14 cellular contexts compared by ENCODE assay signal in genomic region chr1:229597877-229598276, GRCh38. TPM values are rescaled to one million over a fixed set of nuclear protein-coding genes. Genes with fewer than 3 reads are reported as not detected.
A peak's percentile ranks its signal among the peaks of the same experiment; 100 is the strongest.
DNase-seq lines count a peak whose midpoint lies in the region; ATAC-seq and TF ChIP-seq lines count a peak whose summit lies in the region.
"Had no signal": no experiment of that assay in that cellular context is flagged by ENCODE, and none has a peak within 500 bp of the region (broad histone marks: within the 10 kb centered on the region; RNA-seq: fewer than 3 reads in every experiment).

No MANE protein-coding gene starts in this region.

- TF ChIP-seq EP300 in stomach (IDR thresholded peaks at IDR 0.05) (no peak), SK-N-SH (IDR thresholded peaks at IDR 0.05; ENCODE audit: borderline replicate concordance in 1 of 2, low read depth in 1 of 2, low read length in 1 of 2) (no peak)

- peaks cover 32% of the 10 kb centered on the region for H3F3A ChIP-seq in GM23248 (ENCODE audit: insufficient read depth)
- H3F3A ChIP-seq in SK-N-SH (replicated peaks; ENCODE audit: insufficient read depth) = peaks cover 20% of the 10 kb centered on the region

- TF ChIP-seq POLR2A in stomach (IDR thresholded peaks at IDR 0.05) = no peak

- H3K27ac ChIP-seq in GM23248 = peak overlapping the region; percentile 95
- peak overlapping the region; percentile 75 for H3K27ac ChIP-seq in cingulate gyrus (ENCODE audit: low read depth, low read length)
- H3K27ac ChIP-seq in left lung = peak overlapping the region; percentile 47 to 73
- H3K27ac ChIP-seq in stomach = peak overlapping the region in 4 of 5 donors; percentile 62 to 86 (median 76)
- no peak overlapping the region for H3K27ac ChIP-seq in hepatocyte
- peak overlapping the region in 1 of 2 experiments; percentile 74; a peak in 2 of 4 replicates for H3K27ac ChIP-seq in SK-N-SH (ENCODE audit: low read depth in 2 of 2, low read length in 1 of 2)
- H3K27ac ChIP-seq: C4-2B, neural progenitor cell had no signal

- no peak for TF ChIP-seq RAD21 in SK-N-SH (IDR thresholded peaks at IDR 0.05; ENCODE audit: low read length)

- CTCF ChIA-PET in SK-N-SH (lab: Yijun Ruan, JAX) = interaction anchor here (1.0 kb wide), 1 partner anchor 9 kb away, joined by 3 read pairs; no protein-coding TSS in a partner anchor

- H3K4me3 ChIP-seq in GM23248 = peak overlapping the region; percentile 23
- no peak overlapping the region for H3K4me3 ChIP-seq in left lung
- H3K4me3 ChIP-seq in stomach = no peak overlapping the region
- no peak overlapping the region for H3K4me3 ChIP-seq in hepatocyte
- no peak overlapping the region for H3K4me3 ChIP-seq in SK-N-SH (ENCODE audit: low read depth in 2 of 2, low read length in 1 of 2)
- H3K4me3 ChIP-seq: neural progenitor cell had no signal

- H3K4me1 ChIP-seq in GM23248 (ENCODE audit: insufficient read depth) (peaks cover 28% of the 10 kb centered on the region), left lung (peaks cover 4 to 12% of the 10 kb centered on the region in 2 donors), stomach (peaks cover 0 to 35% (median 17%) of the 10 kb centered on the region in 4 donors), hepatocyte (ENCODE audit: insufficient read depth) (no peaks in the 10 kb centered on the region), SK-N-SH (ENCODE audit: control insufficient read depth in 1 of 2, insufficient read depth in 2 of 2, low read depth in 1 of 2, low read length in 1 of 2) (peaks cover 0 to 2% of the 10 kb centered on the region in 2 experiments; a peak in 2 of 4 replicates)
- H3K4me1 ChIP-seq: neural progenitor cell had no signal

- DNase-seq in GM23248 = peak; percentile 74
- DNase-seq in left lung = no peak
- DNase-seq in stomach = no peak
- no peak for DNase-seq in nephron progenitor cell
- DNase-seq in NCI-H2227 (lab: John Stamatoyannopoulos, UW; ENCODE audit: unreplicated experiment) = no peak
- DNase-seq in hepatocyte (ENCODE audit: low spot score) = no peak
- DNase-seq in SK-N-SH = no peak
- DNase-seq: activated naive CD8-positive, alpha-beta T cell treated with anti-CD3 and anti-CD28 coated beads, Interleukin-2, amount 50 U/mL, for 24 hours; activated T-cell treated with anti-CD3 and anti-CD28 coated beads for 4 hours; glutamatergic neuron had no signal

- peaks cover 6% of the 10 kb centered on the region for H3K4me1 Mint-ChIP-seq in nephron progenitor cell
- H3K4me1 Mint-ChIP-seq: neural progenitor cell had no signal

- peak overlapping the region; percentile 64 for H3K4me2 ChIP-seq in GM23248 (ENCODE audit: unreplicated experiment)
- no peak overlapping the region for H3K4me2 ChIP-seq in hepatocyte
- no peak overlapping the region for H3K4me2 ChIP-seq in SK-N-SH
- H3K4me2 ChIP-seq: neural progenitor cell had no signal

- H3K9me2 ChIP-seq in GM23248 (ENCODE audit: insufficient read depth) (no peaks in the 10 kb centered on the region), hepatocyte (replicated peaks; ENCODE audit: insufficient read depth) (no peaks in the 10 kb centered on the region), SK-N-SH (no peaks in the 10 kb centered on the region)

- peaks cover 49% of the 10 kb centered on the region for H3K36me3 Mint-ChIP-seq in nephron progenitor cell (ENCODE audit: low read depth)

- H2AFZ ChIP-seq in GM23248 = no peak overlapping the region
- no peak overlapping the region for H2AFZ ChIP-seq in hepatocyte
- no peak overlapping the region for H2AFZ ChIP-seq in SK-N-SH (ENCODE audit: low read depth)
- H2AFZ ChIP-seq: neural progenitor cell had no signal

- H3K9me3 ChIP-seq in GM23248 (ENCODE audit: low read depth) (no peaks in the 10 kb centered on the region), left lung (no peaks in the 10 kb centered on the region), stomach (no peaks in the 10 kb centered on the region), hepatocyte (ENCODE audit: low read depth) (no peaks in the 10 kb centered on the region), SK-N-SH (no peaks in the 10 kb centered on the region)

- peak overlapping the region; percentile 65 for H3K9ac ChIP-seq in GM23248
- no peak overlapping the region for H3K9ac ChIP-seq in SK-N-SH
- H3K9ac ChIP-seq: neural progenitor cell had no signal

- no peak for ATAC-seq in left lung
- ATAC-seq: activated CD4-positive, CD25-positive, alpha-beta regulatory T cell treated with anti-CD3 and anti-CD28 coated beads, Interleukin-2, amount 50 U/mL, for 24 hours; activated naive CD8-positive, alpha-beta T cell treated with anti-CD3 and anti-CD28 coated beads, Interleukin-2, amount 50 U/mL, for 24 hours had no signal

- intact Hi-C loops in left lung (cut with DNase I) (no loop called here), stomach (cut with DNase I; ENCODE audit: low total_unique reads) (no loop called here)

- H3K27me3 ChIP-seq in GM23248 (replicated peaks; ENCODE audit: insufficient read depth) (no peaks in the 10 kb centered on the region), left lung (no peaks in the 10 kb centered on the region), stomach (no peaks in the 10 kb centered on the region), hepatocyte (no peaks in the 10 kb centered on the region), SK-N-SH (ENCODE audit: insufficient read depth) (no peaks in the 10 kb centered on the region)
- H3K27me3 ChIP-seq: neural progenitor cell had no signal

- TF ChIP-seq CTCF in left lung (IDR thresholded peaks at IDR 0.05) (no peak), stomach (IDR thresholded peaks at IDR 0.05) (no peak), nephron progenitor cell (IDR thresholded peaks at IDR 0.05) (no peak), hepatocyte (IDR thresholded peaks at IDR 0.05; ENCODE audit: poor library complexity) (no peak), SK-N-SH (IDR thresholded peaks at IDR 0.05) (no peak)

- no peaks in the 10 kb centered on the region for H3K9me3 Mint-ChIP-seq in nephron progenitor cell
- H3K9me3 Mint-ChIP-seq: activated naive CD8-positive, alpha-beta T cell treated with anti-CD3 and anti-CD28 coated beads, Interleukin-2, amount 50 U/mL, for 24 hours; neural progenitor cell had no signal

- H4K20me1 ChIP-seq in GM23248 (ENCODE audit: insufficient read depth) = no peaks in the 10 kb centered on the region
- no peaks in the 10 kb centered on the region for H4K20me1 ChIP-seq in hepatocyte (ENCODE audit: insufficient read depth, poor library complexity, severe bottlenecking)
- H4K20me1 ChIP-seq in SK-N-SH (ENCODE audit: insufficient read depth) = 0 out of 2 replicates have a peak, but pooled peaks cover 3% of the 10 kb centered on the region

- peaks cover 83% of the 10 kb centered on the region for H3K79me2 ChIP-seq in GM23248 (ENCODE audit: insufficient read depth)
- peaks cover 4% of the 10 kb centered on the region for H3K79me2 ChIP-seq in hepatocyte
- peaks cover 52% of the 10 kb centered on the region for H3K79me2 ChIP-seq in SK-N-SH (ENCODE audit: insufficient read depth)

- POLR2A ChIA-PET in SK-N-SH (lab: Yijun Ruan, JAX) = no interaction called here

- no peak overlapping the region for H3K27ac Mint-ChIP-seq in nephron progenitor cell
- H3K27ac Mint-ChIP-seq: activated naive CD8-positive, alpha-beta T cell treated with anti-CD3 and anti-CD28 coated beads, Interleukin-2, amount 50 U/mL, for 24 hours; neural progenitor cell had no signal

- in situ Hi-C loops in GM23248 (cut with MboI) = no loop called here

- peaks cover 4% of the 10 kb centered on the region for H3K27me3 Mint-ChIP-seq in nephron progenitor cell (ENCODE audit: low read depth, poor library complexity)
- H3K27me3 Mint-ChIP-seq: activated naive CD8-positive, alpha-beta T cell treated with anti-CD3 and anti-CD28 coated beads, Interleukin-2, amount 50 U/mL, for 24 hours had no signal

- no peak overlapping the region for H3K4me3 Mint-ChIP-seq in nephron progenitor cell
- H3K4me3 Mint-ChIP-seq: activated naive CD8-positive, alpha-beta T cell treated with anti-CD3 and anti-CD28 coated beads, Interleukin-2, amount 50 U/mL, for 24 hours; neural progenitor cell had no signal

- H3K36me3 ChIP-seq in GM23248 (ENCODE audit: low read depth) = peaks cover 26% of the 10 kb centered on the region
- peaks cover 0 to 54% of the 10 kb centered on the region in 2 donors for H3K36me3 ChIP-seq in left lung
- H3K36me3 ChIP-seq in stomach = peaks cover 20 to 62% (median 61%) of the 10 kb centered on the region in 4 donors
- no peaks in the 10 kb centered on the region for H3K36me3 ChIP-seq in hepatocyte (replicated peaks; ENCODE audit: insufficient read depth, low read depth)
- peaks cover 24 to 68% of the 10 kb centered on the region in 2 experiments for H3K36me3 ChIP-seq in SK-N-SH (replicated peaks in 1 of 2; ENCODE audit: control insufficient read depth in 1 of 2, insufficient read depth in 2 of 2, low read length in 1 of 2)

- whole genome bisulfite sequencing in GM23248 (ENCODE audit: low coverage in 1 of 2, low lambda C conversion rate in 2 of 2, missing lambda C conversion rate in 2 of 2), 2 experiments = 33 to 38% methylated on average over 3 of the region's 3 CpGs
- 54 to 80% (median 75%) methylated on average over 3 of the region's 3 CpGs for WGBS in stomach, 5 donors
- WGBS in hepatocyte (ENCODE audit: low lambda C conversion rate, missing lambda C conversion rate) = 86% methylated on average over 3 of the region's 3 CpGs
- 89% methylated on average over 3 of the region's 3 CpGs for WGBS in SK-N-SH (ENCODE audit: low lambda C conversion rate)

RNA-seq across cellular contexts. Expression of gene TAF5L, which starts 28.0 kb away (rescaled TPM):
- total RNA-seq in GM23248 (2014; rRNA removed; shearing (Covaris generic)) = 13.2 and 24.2 TPM in 2 replicates
- polyA plus RNA-seq in GM23248 (2016; fragmentation: Nextera tagmentation; extraction: Ambion mirVana) (2.6 and 3.0 TPM in 2 replicates), stomach (1 to 10 TPM; 5.9 to 9.5 (median 8.2) TPM), hepatocyte (5.4 and 6.8 TPM in 2 replicates), SK-N-SH (2012; rRNA removed) (17.1 and 19.1 TPM in 2 replicates)
- total RNA-seq in left lung (10 to 100 TPM; 15.9 to 19.0 TPM), stomach (10 to 100 TPM in 3 of 5 donors, 1 to 10 TPM in 1, under 1 TPM in 1; 0.29 to 33.8 (median 18.4) TPM), hepatocyte (13.0 and 14.4 TPM in 2 replicates)
- polyA plus RNA-seq in SK-N-SH (2012; cell fraction: cytosol; rRNA removed) = 14.2 and 17.9 TPM in 2 replicates
- polyA plus RNA-seq in SK-N-SH (2012; cell fraction: nucleus; rRNA removed) = 21.3 and 25.7 TPM in 2 replicates

RNA-seq across cellular contexts. Expression of gene URB2, which starts 28.2 kb away (rescaled TPM):
- total RNA-seq in GM23248 (2014; rRNA removed; shearing (Covaris generic)) = 6.3 and 7.6 TPM in 2 replicates
- polyA plus RNA-seq in GM23248 (2016; fragmentation: Nextera tagmentation; extraction: Ambion mirVana) (3.3 and 3.5 TPM in 2 replicates), stomach (1 to 10 TPM; 1.5 to 1.7 (median 1.5) TPM), hepatocyte (3.0 and 4.6 TPM in 2 replicates), SK-N-SH (2012; rRNA removed) (8.2 and 11.3 TPM in 2 replicates)
- total RNA-seq in left lung (10 to 100 TPM in 1 of 2 donors, 1 to 10 TPM in 1; 6.0 to 10.7 TPM), stomach (10 to 100 TPM in 2 of 5 donors, 1 to 10 TPM in 2, not detected in 1; 4.1 to 16.8 (median 8.5) TPM), hepatocyte (7.2 and 12.4 TPM in 2 replicates)
- polyA plus RNA-seq in SK-N-SH (2012; cell fraction: cytosol; rRNA removed) = 5.7 and 8.1 TPM in 2 replicates
- polyA plus RNA-seq in SK-N-SH (2012; cell fraction: nucleus; rRNA removed) = 10.6 and 16.1 TPM in 2 replicates

RNA-seq across cellular contexts. Expression of gene ABCB10, which starts 39.4 kb away (rescaled TPM):
- 19.0 and 25.2 TPM in 2 replicates for total RNA-seq in GM23248 (2014; rRNA removed; shearing (Covaris generic))
- polyA plus RNA-seq in GM23248 (2016; fragmentation: Nextera tagmentation; extraction: Ambion mirVana) (7.4 and 7.6 TPM in 2 replicates), stomach (1 to 10 TPM; 2.7 to 7.1 (median 3.2) TPM), hepatocyte (14.6 and 23.4 TPM in 2 replicates), SK-N-SH (2012; rRNA removed) (5.7 and 7.4 TPM in 2 replicates)
- total RNA-seq in left lung (10 to 100 TPM; 16.4 to 25.6 TPM), stomach (10 to 100 TPM in 4 of 5 donors, 1 to 10 TPM in 1; 3.5 to 24.2 (median 19.7) TPM), hepatocyte (29.0 and 33.3 TPM in 2 replicates)
- polyA plus RNA-seq in SK-N-SH (2012; cell fraction: cytosol; rRNA removed) = 6.8 and 7.7 TPM in 2 replicates
- polyA plus RNA-seq in SK-N-SH (2012; cell fraction: nucleus; rRNA removed) = 6.9 and 9.0 TPM in 2 replicates
